Comparison of ENCODE assay signal across 20 cellular contexts in the genomic region with DNA sequence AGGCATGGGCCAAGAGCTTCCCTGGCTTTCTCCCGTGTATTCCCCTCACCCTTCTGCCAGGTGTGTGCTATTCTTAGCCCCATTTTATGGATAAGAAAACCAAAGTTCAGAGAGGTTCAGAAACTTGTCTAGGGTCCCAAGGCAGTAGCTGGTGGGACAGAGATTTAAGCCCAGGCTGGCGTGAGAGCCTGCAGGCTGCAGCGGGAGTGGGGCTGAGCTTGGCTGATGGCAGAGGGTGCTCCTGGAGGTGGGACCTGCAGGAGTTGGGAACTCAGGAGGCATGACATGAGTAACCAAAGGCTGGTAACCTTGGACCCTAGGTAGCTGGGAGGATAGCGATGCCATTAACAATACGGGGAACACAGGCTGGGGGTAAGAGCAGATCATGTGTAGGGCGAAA.
DNase-seq lines count a peak whose midpoint lies in the region; ATAC-seq and TF ChIP-seq lines count a peak whose summit lies in the region.
"Had no signal": no experiment of that assay in that cellular context is flagged by ENCODE, and none has a peak within 500 bp of the region (broad histone marks: within the 10 kb centered on the region; RNA-seq: fewer than 3 reads in every experiment).

No MANE protein-coding gene starts in this region.

- POLR2A ChIA-PET in T-cell (lab: Charles Lee) = no interaction called here

- TF ChIP-seq EP300 in neural cell (conservative IDR thresholded peaks at IDR 0.05; ENCODE audit: poor library complexity, severe bottlenecking) = no peak

- ATAC-seq in natural killer cell treated with Interleukin-12 subunit alpha and Interleukin-12 subunit beta and Interleukin-15 and Interleukin-18, amount 100 ng/mL, for 72 hours = peak in 1 of 2 donors; percentile 24
- ATAC-seq in natural killer cell (no peak), left colon (no peak), T-cell (replicated peaks in 1 of 4) (no peak)

- no peaks in the 10 kb centered on the region for H3K36me3 Mint-ChIP-seq in natural killer cell treated with Interleukin-12 subunit alpha and Interleukin-12 subunit beta and Interleukin-15 and Interleukin-18, amount 100 ng/mL, for 72 hours
- H3K36me3 Mint-ChIP-seq in natural killer cell = no peaks in the 10 kb centered on the region
- peaks cover 33% of the 10 kb centered on the region for H3K36me3 Mint-ChIP-seq in chondrocyte (ENCODE audit: low read depth)
- no peaks in the 10 kb centered on the region for H3K36me3 Mint-ChIP-seq in T-cell
- H3K36me3 Mint-ChIP-seq: CD4-positive, CD25-positive, alpha-beta regulatory T cell had no signal

- H3K9ac ChIP-seq in neural cell (ENCODE audit: low read length) = no peak overlapping the region
- H3K9ac ChIP-seq: BLaER1 had no signal

- TF ChIP-seq RAD21 in neural cell (conservative IDR thresholded peaks at IDR 0.05) = no peak

- no peak overlapping the region for H3K4me3 Mint-ChIP-seq in natural killer cell treated with Interleukin-12 subunit alpha and Interleukin-12 subunit beta and Interleukin-15 and Interleukin-18, amount 100 ng/mL, for 72 hours
- H3K4me3 Mint-ChIP-seq in natural killer cell = no peak overlapping the region
- no peak overlapping the region for H3K4me3 Mint-ChIP-seq in chondrocyte (ENCODE audit: unreplicated experiment)
- H3K4me3 Mint-ChIP-seq in T-cell = no peak overlapping the region
- H3K4me3 Mint-ChIP-seq: CD4-positive, CD25-positive, alpha-beta regulatory T cell had no signal

- H3K9me2 ChIP-seq in neural cell (ENCODE audit: insufficient read depth, low read length) = no peaks in the 10 kb centered on the region

- no peak overlapping the region for H2AFZ ChIP-seq in neural cell (ENCODE audit: low read depth, low read length)

- H3F3A ChIP-seq in neural cell (ENCODE audit: insufficient read depth, low read length, poor library complexity, severe bottlenecking) = no peaks in the 10 kb centered on the region

- H3K27ac ChIP-seq in neural cell (ENCODE audit: low read length) = peak overlapping the region; percentile 55
- H3K27ac ChIP-seq: BLaER1, SJCRH30 had no signal

- no peak overlapping the region for H3K4me2 ChIP-seq in neural cell (ENCODE audit: low read length)
- H3K4me2 ChIP-seq: BLaER1 had no signal

- H3K36me3 ChIP-seq in neural cell (ENCODE audit: insufficient read depth, low read length) = no peaks in the 10 kb centered on the region
- H3K36me3 ChIP-seq: BLaER1, SJCRH30 had no signal

- CTCF ChIA-PET in T-cell (lab: Charles Lee) = no interaction called here

- H3K27ac Mint-ChIP-seq in natural killer cell treated with Interleukin-12 subunit alpha and Interleukin-12 subunit beta and Interleukin-15 and Interleukin-18, amount 100 ng/mL, for 72 hours = no peak overlapping the region
- no peak overlapping the region for H3K27ac Mint-ChIP-seq in natural killer cell
- H3K27ac Mint-ChIP-seq in chondrocyte (ENCODE audit: unreplicated experiment) = peak overlapping the region; percentile 73
- H3K27ac Mint-ChIP-seq in T-cell = no peak overlapping the region

- H4K20me1 ChIP-seq in neural cell (ENCODE audit: insufficient read depth) = no peaks in the 10 kb centered on the region
- H4K20me1 ChIP-seq: BLaER1 had no signal

- no peaks in the 10 kb centered on the region for H3K27me3 ChIP-seq in neural cell (ENCODE audit: insufficient read depth, low read depth, low read length)
- H3K27me3 ChIP-seq: BLaER1, SJCRH30 had no signal

- H3K79me2 ChIP-seq in neural cell (replicated peaks; ENCODE audit: insufficient read depth, low read length) = no peaks in the 10 kb centered on the region

- TF ChIP-seq CTCF in natural killer cell (IDR thresholded peaks at IDR 0.05) (no peak), chondrocyte (IDR thresholded peaks at IDR 0.05) (no peak), neural cell (IDR thresholded peaks at IDR 0.05; ENCODE audit: poor library complexity, severe bottlenecking) (no peak)

- DNase-seq in natural killer cell treated with Interleukin-12 subunit alpha and Interleukin-12 subunit beta and Interleukin-15 and Interleukin-18, amount 100 ng/mL, for 72 hours (ENCODE audit: low spot score) = peak; percentile 31
- DNase-seq in natural killer cell (no peak), chondrocyte (ENCODE audit: low spot score) (no peak), left colon (no peak), T-cell (no peak), iPS-NIHi11 (ENCODE audit: low spot score) (no peak)
- DNase-seq: CD4-positive, CD25-positive, alpha-beta regulatory T cell; DMS153; DND-41; KBM-7; MV-4-11; NCI-H1105; NCI-H1436 treated with DMSO at 0.1 percent for 48 hours; NCI-H187 treated with DMSO at 0.1 percent for 48 hours; NCI-H2107; NCI-H524; NCI-H774; SJCRH30 had no signal

- H3K4me1 Mint-ChIP-seq in natural killer cell treated with Interleukin-12 subunit alpha and Interleukin-12 subunit beta and Interleukin-15 and Interleukin-18, amount 100 ng/mL, for 72 hours (ENCODE audit: low read depth in 2 of 2) = no peaks in the 10 kb centered on the region
- H3K4me1 Mint-ChIP-seq in natural killer cell = no peaks in the 10 kb centered on the region
- peaks cover 21% of the 10 kb centered on the region for H3K4me1 Mint-ChIP-seq in chondrocyte (ENCODE audit: low read depth)
- H3K4me1 Mint-ChIP-seq in T-cell = no peaks in the 10 kb centered on the region
- H3K4me1 Mint-ChIP-seq: CD4-positive, CD25-positive, alpha-beta regulatory T cell had no signal

- intact Hi-C loops in natural killer cell (cut with micrococcal nuclease) = no loop called here
- intact Hi-C loops in left colon (cut with DNase I, micrococcal nuclease) = no loop called here

- H3K9me3 ChIP-seq in neural cell (ENCODE audit: low read length) = no peaks in the 10 kb centered on the region
- H3K9me3 ChIP-seq: BLaER1, SJCRH30 had no signal

- no peaks in the 10 kb centered on the region for H3K9me3 Mint-ChIP-seq in natural killer cell treated with Interleukin-12 subunit alpha and Interleukin-12 subunit beta and Interleukin-15 and Interleukin-18, amount 100 ng/mL, for 72 hours
- H3K9me3 Mint-ChIP-seq in natural killer cell = no peaks in the 10 kb centered on the region
- no peaks in the 10 kb centered on the region for H3K9me3 Mint-ChIP-seq in chondrocyte (ENCODE audit: low read depth)
- no peaks in the 10 kb centered on the region for H3K9me3 Mint-ChIP-seq in T-cell

- H3K27me3 Mint-ChIP-seq in natural killer cell treated with Interleukin-12 subunit alpha and Interleukin-12 subunit beta and Interleukin-15 and Interleukin-18, amount 100 ng/mL, for 72 hours = no peaks in the 10 kb centered on the region
- H3K27me3 Mint-ChIP-seq in natural killer cell (ENCODE audit: low read depth in 2 of 2) (peaks cover 0 to 6% of the 10 kb centered on the region in 2 donors), chondrocyte (ENCODE audit: low read depth) (no peaks in the 10 kb centered on the region), T-cell (no peaks in the 10 kb centered on the region)

- no peak overlapping the region for H3K4me3 ChIP-seq in neural cell (ENCODE audit: low read length)
- H3K4me3 ChIP-seq: BLaER1, SJCRH30 had no signal

TF ChIP-seq in neural cell, 6 proteins besides CTCF, POLR2A, EP300 and RAD21:
- TF ChIP-seq TAF1 (IDR thresholded peaks at IDR 0.05; ENCODE audit: low read depth) (no peak), MXI1 (conservative IDR thresholded peaks at IDR 0.05; ENCODE audit: poor library complexity, severe bottlenecking) (no peak), SMC3 (conservative IDR thresholded peaks at IDR 0.05; ENCODE audit: poor library complexity) (no peak), REST (IDR thresholded peaks at IDR 0.05; ENCODE audit: borderline replicate concordance) (no peak), POLR2AphosphoS5 (IDR thresholded peaks at IDR 0.05) (no peak), EZH2 (IDR thresholded peaks at IDR 0.05; ENCODE audit: borderline replicate concordance, insufficient read depth, low read length, poor library complexity, severe bottlenecking) (no peak)
